ENCODE assay signal across 30 cellular contexts in the genomic region with DNA sequence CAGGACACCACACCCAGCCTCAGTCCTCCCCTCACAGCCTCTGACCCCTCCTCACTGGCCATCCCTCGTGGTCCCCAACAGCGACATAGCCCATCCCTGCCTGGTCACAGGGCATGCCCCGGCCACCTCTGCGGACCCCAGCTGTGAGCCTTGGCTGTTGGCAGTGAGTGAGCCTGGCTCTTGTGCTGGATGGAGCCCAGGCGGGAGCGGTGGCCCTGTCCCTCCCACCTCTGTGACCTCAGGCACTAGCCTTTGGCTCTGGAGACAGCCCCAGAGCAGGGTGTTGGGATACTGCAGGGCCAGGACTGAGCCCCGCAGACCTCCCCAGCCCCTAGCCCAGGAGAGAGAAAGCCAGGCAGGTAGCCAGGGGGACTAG. TPM values are rescaled to one million over a fixed set of nuclear protein-coding genes. Genes with fewer than 3 reads are reported as not detected.
DNase-seq lines count a peak whose midpoint lies in the region; ATAC-seq, FAIRE-seq and TF ChIP-seq lines count a peak whose summit lies in the region.
"Had no signal": no experiment of that assay in that cellular context is flagged by ENCODE, and none has a peak within 500 bp of the region (broad histone marks: within the 10 kb centered on the region; RNA-seq: fewer than 3 reads in every experiment).

No MANE protein-coding gene starts in this region.

- BruUV-seq in HepG2 (replicated peaks; lab: Mats Ljungman, UMichigan) (no TSS peak), A673 (replicated peaks; lab: Mats Ljungman, UMichigan) (no TSS peak)

- no peak for TF ChIP-seq RAD21 in HepG2 (CRISPR knock-in tag; IDR thresholded peaks at IDR 0.05)

- no peak for TF ChIP-seq EP300 in HepG2 (IDR thresholded peaks at IDR 0.05; ENCODE audit: low read depth in 2 of 2, low read length in 2 of 2)
- TF ChIP-seq EP300 in HepG2 (CRISPR knock-in tag; IDR thresholded peaks at IDR 0.05; ENCODE audit: borderline replicate concordance), result no peak

- ATAC-seq in Right ventricle myocardium superior (ENCODE audit: poor library complexity) (peak; percentile 0), HepG2 (peak; percentile 32), gastrocnemius medialis (no peak), lower lobe of right lung (no peak)
- ATAC-seq: natural killer cell had no signal

- no peak overlapping the region for H2AFZ ChIP-seq in HepG2 (ENCODE audit: low read length)

- intact Hi-C loops in Right ventricle myocardium superior (cut with DNase I), result no loop called here
- intact Hi-C loops in cardiac septum (cut with DNase I), result no loop called here
- intact Hi-C loops in HepG2 (cut with micrococcal nuclease; ENCODE audit: unreplicated experiment), result no loop called here
- intact Hi-C loops in gastrocnemius medialis (cut with DNase I; ENCODE audit: low total_unique reads), result loop anchor here (10.0 kb wide), 1 partner anchor 1591 kb away; no protein-coding TSS in a partner anchor
- intact Hi-C loops in A673 (cut with micrococcal nuclease; ENCODE audit: unreplicated experiment), result no loop called here
- intact Hi-C loops in lower lobe of right lung (cut with DNase I), result no loop called here

- no peak for TF ChIP-seq POLR2A in HepG2 (IDR thresholded peaks at IDR 0.05; ENCODE audit: insufficient read depth in 1 of 2, low read depth in 2 of 2, low read length in 2 of 2)
- no peak for TF ChIP-seq POLR2A in gastrocnemius medialis (IDR thresholded peaks at IDR 0.05)

- H3K79me2 ChIP-seq in HepG2 (ENCODE audit: insufficient read depth, low read length), result no peaks in the 10 kb centered on the region

- DNase-seq in Right ventricle myocardium superior (peak; percentile 27), cardiac septum (ENCODE audit: low spot score) (no peak), HepG2 (ENCODE audit: low spot score) (no peak), gastrocnemius medialis (peak in 1 of 2 donors; percentile 26), kidney tubule cell (ENCODE audit: low spot score) (no peak), A673 (ENCODE audit: low spot score) (no peak), DMS 273 (lab: John Stamatoyannopoulos, UW; ENCODE audit: unreplicated experiment) (no peak), lower lobe of right lung (no peak)
- DNase-seq: activated CD4-positive, alpha-beta T cell treated with anti-CD3 and anti-CD28 coated beads, Interleukin-2, amount 50 U/mL, for 1 hour; activated CD4-positive, CD25-positive, alpha-beta regulatory T cell; activated effector memory CD4-positive, alpha-beta T cell treated with anti-CD3 and anti-CD28 coated beads, Interleukin-2, amount 50 U/mL, for 16 hours; activated naive CD8-positive, alpha-beta T cell treated with anti-CD3 and anti-CD28 coated beads for 36 hours; activated T-cell treated with anti-CD3 and anti-CD28 coated beads, Interleukin-2, amount 50 U/mL, for 24 hours; anterior cingulate cortex; COR-L47; DMS53; glutamatergic neuron; natural killer cell; occipital lobe; stimulated activated CD4-positive, alpha-beta T cell treated with anti-CD3 and anti-CD28 coated beads, Interleukin-1b, Interleukin-23, amount 100 ng/mL, for 48 hours; stimulated activated naive CD8-positive, alpha-beta T cell treated with anti-CD3 and anti-CD28 coated beads, Interleukin-15, amount 100 ng/mL, for 72 hours; T-helper 1 cell; thyroid gland had no signal

- H3K9ac ChIP-seq in HepG2 (ENCODE audit: insufficient read depth, low read depth, low read length), result no peak overlapping the region

- no peak overlapping the region for H3K27ac ChIP-seq in HepG2 (ENCODE audit: extremely low read length, insufficient read depth, low read length)
- peak overlapping the region; percentile 95 to 100 (median 98) for H3K27ac ChIP-seq in gastrocnemius medialis
- no peak overlapping the region for H3K27ac ChIP-seq in A673 (ENCODE audit: low read depth, low read length, poor library complexity, severe bottlenecking)
- H3K27ac ChIP-seq in lower lobe of right lung, result no peak overlapping the region
- H3K27ac ChIP-seq: 22Rv1, C4-2B, RWPE1, thyroid gland had no signal

- no peaks in the 10 kb centered on the region for H3K4me1 ChIP-seq in HepG2 (ENCODE audit: insufficient read depth, low read length)
- peaks cover 26 to 45% of the 10 kb centered on the region in 2 donors for H3K4me1 ChIP-seq in gastrocnemius medialis
- H3K4me1 ChIP-seq in A673 (ENCODE audit: insufficient read depth, low read length, poor library complexity, severe bottlenecking), result peaks cover 4% of the 10 kb centered on the region
- no peaks in the 10 kb centered on the region for H3K4me1 ChIP-seq in lower lobe of right lung

- no peak for FAIRE-seq in HepG2 (lab: Jason Lieb, UNC)
- FAIRE-seq: bronchial epithelial cell, GM12892, keratinocyte had no signal

- no peaks in the 10 kb centered on the region for H4K20me1 ChIP-seq in HepG2 (ENCODE audit: insufficient read depth, low read length)

- H3K36me3 ChIP-seq in HepG2 (replicated peaks in 1 of 2; ENCODE audit: control insufficient read depth in 1 of 2, insufficient read depth in 2 of 2, low read length in 2 of 2) (no peaks in the 10 kb centered on the region), gastrocnemius medialis (peaks cover 0 to 49% of the 10 kb centered on the region in 2 donors), A673 (ENCODE audit: insufficient read depth, low read length, poor library complexity, severe bottlenecking) (no peaks in the 10 kb centered on the region), lower lobe of right lung (no peaks in the 10 kb centered on the region)
- H3K36me3 ChIP-seq: thyroid gland had no signal

- H3K27me3 ChIP-seq in HepG2 (ENCODE audit: control insufficient read depth in 1 of 2, insufficient read depth in 2 of 2, low read length in 2 of 2) (peaks cover 5 to 58% of the 10 kb centered on the region in 2 experiments), gastrocnemius medialis (no peaks in the 10 kb centered on the region), A673 (replicated peaks; ENCODE audit: insufficient read depth, low read depth, low read length, poor library complexity) (no peaks in the 10 kb centered on the region), lower lobe of right lung (ENCODE audit: low read depth) (no peaks in the 10 kb centered on the region)
- H3K27me3 ChIP-seq: thyroid gland had no signal

- POLR2A ChIA-PET in HepG2 (lab: Yijun Ruan, JAX), result no interaction called here
- POLR2A ChIA-PET in A673 (lab: Charles Lee; ENCODE audit: low non-redundant PET), result no interaction called here

- TF ChIP-seq CTCF in HepG2 (CRISPR knock-in tag; IDR thresholded peaks at IDR 0.05) (no peak), gastrocnemius medialis (IDR thresholded peaks at IDR 0.05 in 4 of 5, conservative IDR thresholded peaks at IDR 0.05 in 1 of 5) (no peak), A673 (conservative IDR thresholded peaks at IDR 0.05; ENCODE audit: low read depth, low read length) (no peak), lower lobe of right lung (IDR thresholded peaks at IDR 0.05) (no peak)

- in situ Hi-C loops in HepG2 (cut with HindIII; ENCODE audit: extremely low pct_ligation_motif_present, low pct_unique_long_range_greater_than_20kb) (no loop called here), gastrocnemius medialis (cut with MboI; ENCODE audit: low sequenced_read_pairs in 4 of 4) (no loop called here)

- no peak overlapping the region for H3K4me2 ChIP-seq in HepG2 (ENCODE audit: low read depth, low read length)
- H3K4me2 ChIP-seq: smooth muscle cell had no signal

- H3K9me3 ChIP-seq in HepG2 (ENCODE audit: low read length) (no peaks in the 10 kb centered on the region), gastrocnemius medialis (no peaks in the 10 kb centered on the region), A673 (ENCODE audit: low read depth, low read length, poor library complexity, severe bottlenecking) (no peaks in the 10 kb centered on the region), lower lobe of right lung (no peaks in the 10 kb centered on the region)
- H3K9me3 ChIP-seq: thyroid gland had no signal

- CTCF ChIA-PET in HepG2 (lab: Yijun Ruan, JAX; ENCODE audit: low intra/inter-chr PET ratio, low total read pairs), result no interaction called here
- CTCF ChIA-PET in A673 (lab: Charles Lee), result no interaction called here

- H3K4me3 ChIP-seq in HepG2 (replicated peaks in 1 of 3; ENCODE audit: insufficient read depth in 1 of 3, low read depth in 2 of 3, low read length in 3 of 3) (no peak overlapping the region), gastrocnemius medialis (no peak overlapping the region), A673 (ENCODE audit: low read depth, low read length, poor library complexity, severe bottlenecking) (no peak overlapping the region), lower lobe of right lung (no peak overlapping the region)
- H3K4me3 ChIP-seq: smooth muscle cell, thyroid gland had no signal

- WGBS in HepG2 (ENCODE audit: low lambda C conversion rate), result 15% methylated on average over 7 of the region's 7 CpGs

RNA-seq across cellular contexts. Expression of gene DES, which starts 7.9 kb away (rescaled TPM):
- total RNA-seq in Right ventricle myocardium superior (12,920 TPM), cardiac septum (21,230 TPM), HepG2 (2016; rRNA removed; fragmentation: Illumina TruSeq; extraction: Trizol) (not detected in 2 replicates), gastrocnemius medialis (over 10,000 TPM; 19,008 to 28,635 (median 23,575) TPM), A673 (2021) (not detected in 2 replicates), lower lobe of right lung (64.5 TPM)
- total RNA-seq in HepG2 (2016; cell fraction: cytosol; rRNA removed; fragmentation: Illumina TruSeq; extraction: Trizol; ENCODE audit: low read depth), result 0.10 TPM in 1 of 2 replicates, not detected in the other
- total RNA-seq in HepG2 (2016; cell fraction: insoluble cytoplasmic fraction; rRNA removed; fragmentation: Illumina TruSeq; extraction: Trizol), result not detected in 2 replicates
- total RNA-seq in HepG2 (2016; cell fraction: membrane; rRNA removed; fragmentation: Illumina TruSeq; extraction: Trizol), result not detected in 2 replicates
- total RNA-seq in HepG2 (2016; cell fraction: nucleus; rRNA removed; fragmentation: Illumina TruSeq; extraction: Trizol), result not detected in 2 replicates
- 0.21 TPM in 1 of 2 replicates, not detected in the other for polyA plus RNA-seq in HepG2 (2011; rRNA removed)
- polyA plus RNA-seq in HepG2 (2011; cell fraction: cytosol; rRNA removed), result 0.05 and 0.09 TPM in 2 replicates
- polyA plus RNA-seq in HepG2 (2011; cell fraction: nucleus; rRNA removed), result 0.51 TPM in 1 of 2 replicates, not detected in the other
- polyA plus RNA-seq in HepG2 (2012), result not detected in 2 replicates
- not detected in 2 replicates for polyA plus RNA-seq in HepG2 (2016; cell fraction: cytosol; fragmentation: Illumina TruSeq; extraction: Trizol; ENCODE audit: low read depth)
- polyA plus RNA-seq in HepG2 (2016; cell fraction: insoluble cytoplasmic fraction; fragmentation: Illumina TruSeq; extraction: Trizol; ENCODE audit: low read depth), result not detected in 2 replicates
- polyA plus RNA-seq in HepG2 (2016; cell fraction: membrane; fragmentation: Illumina TruSeq; extraction: Trizol; ENCODE audit: low read depth), result not detected in 2 replicates
- polyA plus RNA-seq in HepG2 (2016; cell fraction: nucleus; fragmentation: Illumina TruSeq; extraction: Trizol; ENCODE audit: insufficient read depth, low read depth), result not detected in 2 replicates
- polyA minus RNA-seq in HepG2 (2011; rRNA and poly(A)+ RNA removed; ENCODE audit: low replicate concordance), result 0.06 and 8.3 TPM in 2 replicates
- polyA minus RNA-seq in HepG2 (2011; cell fraction: cytosol; rRNA and poly(A)+ RNA removed), result not detected in 2 replicates
- polyA minus RNA-seq in HepG2 (2011; cell fraction: nucleus; rRNA and poly(A)+ RNA removed), result not detected in 2 replicates
- total RNA-seq: bronchial epithelial cell, natural killer cell had no signal
- polyA plus RNA-seq: keratinocyte had no signal

RNA-seq across cellular contexts. Expression of gene SPEG, which starts 8.6 kb away (rescaled TPM):
- 103 TPM for total RNA-seq in Right ventricle myocardium superior
- 199 TPM for total RNA-seq in cardiac septum
- total RNA-seq in HepG2 (2016; rRNA removed; fragmentation: Illumina TruSeq; extraction: Trizol), result 0.18 TPM in 1 of 2 replicates, not detected in the other
- 0.51 TPM in 1 of 2 replicates, not detected in the other for total RNA-seq in HepG2 (2016; cell fraction: cytosol; rRNA removed; fragmentation: Illumina TruSeq; extraction: Trizol; ENCODE audit: low read depth)
- 0.06 TPM in 1 of 2 replicates, not detected in the other for total RNA-seq in HepG2 (2016; cell fraction: insoluble cytoplasmic fraction; rRNA removed; fragmentation: Illumina TruSeq; extraction: Trizol)
- total RNA-seq in HepG2 (2016; cell fraction: membrane; rRNA removed; fragmentation: Illumina TruSeq; extraction: Trizol), result 0.12 and 1.1 TPM in 2 replicates
- 0.71 TPM in 1 of 2 replicates, not detected in the other for total RNA-seq in HepG2 (2016; cell fraction: nucleus; rRNA removed; fragmentation: Illumina TruSeq; extraction: Trizol)
- 0.24 and 0.94 TPM in 2 replicates for polyA plus RNA-seq in HepG2 (2011; rRNA removed)
- 0.13 and 0.20 TPM in 2 replicates for polyA plus RNA-seq in HepG2 (2011; cell fraction: cytosol; rRNA removed)
- polyA plus RNA-seq in HepG2 (2011; cell fraction: nucleus; rRNA removed), result 0.45 and 1.0 TPM in 2 replicates
- 0.93 and 1.4 TPM in 2 replicates for polyA plus RNA-seq in HepG2 (2012)
- polyA plus RNA-seq in HepG2 (2016; cell fraction: cytosol; fragmentation: Illumina TruSeq; extraction: Trizol; ENCODE audit: low read depth), result 0.38 and 0.63 TPM in 2 replicates
- polyA plus RNA-seq in HepG2 (2016; cell fraction: insoluble cytoplasmic fraction; fragmentation: Illumina TruSeq; extraction: Trizol; ENCODE audit: low read depth), result 0.98 TPM in 1 of 2 replicates, not detected in the other
- 0.58 and 1.4 TPM in 2 replicates for polyA plus RNA-seq in HepG2 (2016; cell fraction: membrane; fragmentation: Illumina TruSeq; extraction: Trizol; ENCODE audit: low read depth)
- polyA plus RNA-seq in HepG2 (2016; cell fraction: nucleus; fragmentation: Illumina TruSeq; extraction: Trizol; ENCODE audit: insufficient read depth, low read depth), result 0.41 TPM in 1 of 2 replicates, not detected in the other
- polyA minus RNA-seq in HepG2 (2011; rRNA and poly(A)+ RNA removed; ENCODE audit: low replicate concordance), result 0.44 and 4.0 TPM in 2 replicates
- not detected in 2 replicates for polyA minus RNA-seq in HepG2 (2011; cell fraction: cytosol; rRNA and poly(A)+ RNA removed)
- 0.37 and 1.8 TPM in 2 replicates for polyA minus RNA-seq in HepG2 (2011; cell fraction: nucleus; rRNA and poly(A)+ RNA removed)
- total RNA-seq in gastrocnemius medialis, result 100 to 1,000 TPM; 104 to 387 (median 222) TPM
- total RNA-seq in A673 (2021), result 8.4 and 15.7 TPM in 2 replicates
- total RNA-seq in lower lobe of right lung, result 6.5 TPM

RNA-seq across cellular contexts. Expression of gene DNPEP, which starts 38.3 kb away (rescaled TPM):
- 76.5 TPM for total RNA-seq in Right ventricle myocardium superior
- 47.2 TPM for total RNA-seq in cardiac septum
- total RNA-seq in HepG2 (2016; rRNA removed; fragmentation: Illumina TruSeq; extraction: Trizol), result 103 and 104 TPM in 2 replicates
- 50.2 and 51.7 TPM in 2 replicates for total RNA-seq in HepG2 (2016; cell fraction: cytosol; rRNA removed; fragmentation: Illumina TruSeq; extraction: Trizol; ENCODE audit: low read depth)
- 93.4 and 106 TPM in 2 replicates for total RNA-seq in HepG2 (2016; cell fraction: insoluble cytoplasmic fraction; rRNA removed; fragmentation: Illumina TruSeq; extraction: Trizol)
- total RNA-seq in HepG2 (2016; cell fraction: membrane; rRNA removed; fragmentation: Illumina TruSeq; extraction: Trizol), result 77.6 and 92.7 TPM in 2 replicates
- 62.5 and 67.1 TPM in 2 replicates for total RNA-seq in HepG2 (2016; cell fraction: nucleus; rRNA removed; fragmentation: Illumina TruSeq; extraction: Trizol)
- polyA plus RNA-seq in HepG2 (2011; rRNA removed), result 109 and 130 TPM in 2 replicates
- 66.5 and 97.7 TPM in 2 replicates for polyA plus RNA-seq in HepG2 (2011; cell fraction: cytosol; rRNA removed)
- 277 and 306 TPM in 2 replicates for polyA plus RNA-seq in HepG2 (2011; cell fraction: nucleus; rRNA removed)
- 76.3 and 101 TPM in 2 replicates for polyA plus RNA-seq in HepG2 (2012)
- 62.5 and 80.3 TPM in 2 replicates for polyA plus RNA-seq in HepG2 (2016; cell fraction: cytosol; fragmentation: Illumina TruSeq; extraction: Trizol; ENCODE audit: low read depth)
- 93.7 and 94.8 TPM in 2 replicates for polyA plus RNA-seq in HepG2 (2016; cell fraction: insoluble cytoplasmic fraction; fragmentation: Illumina TruSeq; extraction: Trizol; ENCODE audit: low read depth)
- polyA plus RNA-seq in HepG2 (2016; cell fraction: membrane; fragmentation: Illumina TruSeq; extraction: Trizol; ENCODE audit: low read depth), result 72.3 and 84.5 TPM in 2 replicates
- 145 and 149 TPM in 2 replicates for polyA plus RNA-seq in HepG2 (2016; cell fraction: nucleus; fragmentation: Illumina TruSeq; extraction: Trizol; ENCODE audit: insufficient read depth, low read depth)
- 78.0 and 193 TPM in 2 replicates for polyA minus RNA-seq in HepG2 (2011; rRNA and poly(A)+ RNA removed; ENCODE audit: low replicate concordance)
- polyA minus RNA-seq in HepG2 (2011; cell fraction: cytosol; rRNA and poly(A)+ RNA removed), result 37.2 and 45.9 TPM in 2 replicates
- 77.3 and 82.6 TPM in 2 replicates for polyA minus RNA-seq in HepG2 (2011; cell fraction: nucleus; rRNA and poly(A)+ RNA removed)
- 100 to 1,000 TPM in 1 of 4 donors, 10 to 100 TPM in 3; 56.0 to 147 (median 65.3) TPM for total RNA-seq in gastrocnemius medialis
- total RNA-seq in A673 (2021), result 69.2 and 83.0 TPM in 2 replicates
- total RNA-seq in lower lobe of right lung, result 79.5 TPM

Comparison
In these comparisons a context has a peak if more than half of its experiments do, and no peak if none do; other contexts are left out.
1. ATAC-seq: peak in Right ventricle myocardium superior (single experiment) and HepG2 (single experiment); none in gastrocnemius medialis (0 of 2) and lower lobe of right lung (0 of 2).
2. H3K27ac ChIP-seq: peak in gastrocnemius medialis (4 of 4); none in HepG2 (single experiment), A673 (single experiment) and lower lobe of right lung (single experiment).
3. RNA of gene DES, which starts 7.9 kb away (total RNA-seq): 19,008 to 28,635 TPM in gastrocnemius medialis, 21,230 TPM in cardiac septum (single experiment) and 12,920 TPM in Right ventricle myocardium superior (single experiment); 64.5 TPM in lower lobe of right lung (single experiment), 0.10 TPM in HepG2 and not detected in A673; every median in the first group is over 100 times any median in the second.